Comparison of ENCODE assay signal across 8 cellular contexts in the genomic region with DNA sequence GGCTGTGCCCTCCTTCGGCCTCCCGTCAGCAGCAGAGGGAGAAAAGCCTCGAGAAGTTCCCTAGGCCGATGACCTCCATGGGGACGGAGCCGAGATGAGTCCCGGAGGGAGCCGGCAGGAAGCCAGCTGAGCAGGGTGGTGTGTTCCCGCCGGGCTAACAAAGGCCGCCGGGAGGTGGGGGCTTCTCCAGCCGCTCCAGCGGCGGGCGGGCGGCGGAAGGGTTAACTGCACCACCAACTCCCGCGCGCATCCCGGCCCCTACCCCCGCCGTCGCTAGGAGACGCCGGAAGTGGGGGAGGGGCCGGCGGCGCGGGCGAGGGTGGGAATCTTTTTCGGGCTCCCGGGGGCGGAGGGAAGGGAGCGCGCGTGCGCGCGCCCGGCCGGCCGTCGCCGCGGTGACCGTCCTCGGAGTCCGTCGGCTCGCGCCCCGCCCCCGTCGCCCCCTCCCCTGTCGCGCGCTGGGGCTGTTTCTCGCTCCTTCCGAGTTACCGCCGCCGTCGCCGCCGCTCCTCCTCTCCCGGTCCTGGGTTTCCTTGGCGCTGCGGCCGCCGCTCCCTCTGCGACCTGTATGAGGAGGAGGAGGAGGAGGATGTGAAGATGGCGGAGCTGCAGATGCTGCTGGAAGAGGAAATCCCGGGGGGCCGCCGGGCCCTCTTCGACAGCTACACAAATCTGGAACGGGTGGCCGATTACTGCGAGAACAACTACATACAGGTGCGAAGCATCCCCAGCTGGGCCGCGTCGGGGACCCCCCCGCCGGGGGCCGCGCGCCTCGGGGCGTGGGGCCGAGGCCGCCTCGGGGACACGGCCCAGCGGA. TPM values are rescaled to one million over a fixed set of nuclear protein-coding genes. Genes with fewer than 3 reads are reported as not detected.
DNase-seq lines count a peak whose midpoint lies in the region; FAIRE-seq and TF ChIP-seq lines count a peak whose summit lies in the region.

A gene (plus strand): TSS at position 477 of the 817 bp plus-strand sequence. CDS start 121 bp downstream, at position 598.

- peaks cover 7% of the 10 kb centered on the region for H3F3A ChIP-seq in MM.1S (ENCODE audit: insufficient read depth, low read length)

- H3K4me1 Mint-ChIP-seq in activated naive CD8-positive, alpha-beta T cell (ENCODE audit: low read depth) = peaks cover 36% of the 10 kb centered on the region
- peaks cover 17% of the 10 kb centered on the region for H3K4me1 Mint-ChIP-seq in glutamatergic neuron (ENCODE audit: low read depth, unreplicated experiment)

- peak within 1 kb of the TSS; percentile 83 for H3K27ac Mint-ChIP-seq in activated naive CD8-positive, alpha-beta T cell
- peak within 1 kb of the TSS; percentile 100 for H3K27ac Mint-ChIP-seq in glutamatergic neuron (ENCODE audit: unreplicated experiment)

- DNase-seq in EL (peak; percentile 85), H54 (ENCODE audit: insufficient read length, low spot score) (peak; percentile 90), MM.1S (peak; percentile 75), SKM-1 (lab: John Stamatoyannopoulos, UW; ENCODE audit: unreplicated experiment) (peak; percentile 45), glutamatergic neuron (peak; percentile 97), osteoblast (ENCODE audit: insufficient read length, low spot score, missing footprints) (peak; percentile 99)

- H3K9me3 Mint-ChIP-seq in activated naive CD8-positive, alpha-beta T cell (ENCODE audit: low read depth) = no peaks in the 10 kb centered on the region
- H3K9me3 Mint-ChIP-seq in glutamatergic neuron (ENCODE audit: unreplicated experiment) = peaks cover 12% of the 10 kb centered on the region

- no peaks in the 10 kb centered on the region for H3K36me3 Mint-ChIP-seq in activated naive CD8-positive, alpha-beta T cell
- peaks cover 5% of the 10 kb centered on the region for H3K36me3 Mint-ChIP-seq in glutamatergic neuron (ENCODE audit: unreplicated experiment)

- no peaks in the 10 kb centered on the region for H3K27me3 ChIP-seq in MM.1S (replicated peaks; ENCODE audit: insufficient read depth, low read length)
- H3K27me3 ChIP-seq in osteoblast (ENCODE audit: insufficient read depth, low read length) = no peaks in the 10 kb centered on the region

- H4K20me1 ChIP-seq in MM.1S (ENCODE audit: insufficient read depth, low read length) = no peaks in the 10 kb centered on the region
- H4K20me1 ChIP-seq in osteoblast (ENCODE audit: insufficient read depth, low read length) = peaks cover 19% of the 10 kb centered on the region

- no peaks in the 10 kb centered on the region for H3K9me2 ChIP-seq in MM.1S (replicated peaks; ENCODE audit: insufficient read depth, low read length)

- peaks cover 5% of the 10 kb centered on the region; the same call in 1 of the 2 replicates for H3K4me1 ChIP-seq in MM.1S (ENCODE audit: low read length)
- peaks cover 15% of the 10 kb centered on the region for H3K4me1 ChIP-seq in osteoblast (ENCODE audit: insufficient read depth, low read length)

- H3K27ac ChIP-seq in MM.1S (ENCODE audit: low read length) = peak within 1 kb of the TSS; percentile 26; the same call in 1 of the 2 replicates
- peak within 1 kb of the TSS; percentile 83 for H3K27ac ChIP-seq in osteoblast (ENCODE audit: low read depth, low read length)
- peak within 1 kb of the TSS; percentile 93 for H3K27ac ChIP-seq in temporal lobe (ENCODE audit: low read depth, low read length)

- H3K27me3 Mint-ChIP-seq in activated naive CD8-positive, alpha-beta T cell = no peaks in the 10 kb centered on the region
- peaks cover 9% of the 10 kb centered on the region for H3K27me3 Mint-ChIP-seq in glutamatergic neuron (ENCODE audit: unreplicated experiment)

- peaks cover 44% of the 10 kb centered on the region for H3K79me2 ChIP-seq in MM.1S (ENCODE audit: low read length)
- H3K79me2 ChIP-seq in osteoblast (ENCODE audit: insufficient read depth, low read length) = peaks cover 55% of the 10 kb centered on the region

- H3K36me3 ChIP-seq in MM.1S (replicated peaks; ENCODE audit: insufficient read depth, low read length) (no peaks in the 10 kb centered on the region), osteoblast (ENCODE audit: insufficient read depth, low read length) (no peaks in the 10 kb centered on the region)

- H3K4me2 ChIP-seq in MM.1S (ENCODE audit: low read depth, low read length) (peak within 1 kb of the TSS; percentile 92), osteoblast (ENCODE audit: insufficient read depth, low read length) (peak within 1 kb of the TSS; percentile 89)

- H3K9me3 ChIP-seq in MM.1S (replicated peaks; ENCODE audit: insufficient read depth, low read length) (no peaks in the 10 kb centered on the region), osteoblast (ENCODE audit: low read depth, low read length) (no peaks in the 10 kb centered on the region)

- TF ChIP-seq CTCF in MM.1S (IDR thresholded peaks at IDR 0.05; ENCODE audit: low read length) (no peak), glutamatergic neuron (IDR thresholded peaks at IDR 0.05; ENCODE audit: partially characterized antibody, unreplicated experiment) (no peak), osteoblast (IDR thresholded peaks at IDR 0.05; ENCODE audit: extremely low read depth, low read depth, low read length) (no peak)

- H3K4me3 Mint-ChIP-seq in activated naive CD8-positive, alpha-beta T cell = peak within 1 kb of the TSS; percentile 91
- peak within 1 kb of the TSS; percentile 98 for H3K4me3 Mint-ChIP-seq in glutamatergic neuron (ENCODE audit: unreplicated experiment)

- peak; percentile 33 for FAIRE-seq in H54 (lab: Jason Lieb, UNC)

- peak within 1 kb of the TSS; percentile 63 for H3K9ac ChIP-seq in MM.1S (ENCODE audit: low read length)

- TF ChIP-seq POLR2A in H54 (IDR thresholded peaks at IDR 0.05; ENCODE audit: low read depth, low read length) = peak; percentile 42

- H2AFZ ChIP-seq in MM.1S (ENCODE audit: low read length) = peak within 1 kb of the TSS; percentile 99
- peak within 1 kb of the TSS; percentile 89 for H2AFZ ChIP-seq in osteoblast (ENCODE audit: low read length)

- H3K4me3 ChIP-seq in MM.1S (ENCODE audit: low read length) (peak within 1 kb of the TSS; percentile 98), osteoblast (ENCODE audit: insufficient read depth, low read length) (peak within 1 kb of the TSS; percentile 94)

RNA-seq across cellular contexts. Expression of the gene that starts here (rescaled TPM):
- total RNA-seq in glutamatergic neuron (ENCODE audit: unreplicated experiment) (101 TPM), osteoblast (38.3 and 38.7 TPM in 2 replicates), temporal lobe (164 TPM)

Comparison
In these comparisons a context has a peak if more than half of its experiments do, and no peak if none do; other contexts are left out.
1. Peak in every context shown above with its lines: DNase-seq, H3K4me3 ChIP-seq and H3K27ac ChIP-seq.
2. DNase-seq: peak in every context shown above with its lines; median percentile 99 in osteoblast; 97 in glutamatergic neuron; 90 in H54; 85 in EL; 75 in MM.1S; 45 in SKM-1.
3. H3K27ac ChIP-seq: peak in every context shown above with its lines; median percentile 93 in temporal lobe; 83 in osteoblast; 26 in MM.1S.